In genomic region chr12:119728437-119728730, GRCh38 we compare ENCODE assay signal across 19 cellular contexts.
"Had no signal": no experiment of that assay in that cellular context is flagged by ENCODE, and none has a peak within 500 bp of the region (broad histone marks: within the 10 kb centered on the region; RNA-seq: fewer than 3 reads in every experiment).

No MANE protein-coding gene starts in this region.

- H3K9me3 ChIP-seq: breast epithelium, sigmoid colon, SK-N-SH, testis had no signal

- H3K4me2 ChIP-seq: neural progenitor cell, SK-N-SH had no signal

- H3K27me3 Mint-ChIP-seq: activated naive CD8-positive, alpha-beta T cell treated with anti-CD3 and anti-CD28 coated beads for 36 hours; naive B cell; stimulated activated naive CD8-positive, alpha-beta T cell treated with anti-CD3 and anti-CD28 coated beads, Interleukin-15, amount 100 ng/mL, for 72 hours had no signal

- H3K9me3 Mint-ChIP-seq: activated naive CD8-positive, alpha-beta T cell treated with anti-CD3 and anti-CD28 coated beads for 36 hours; naive B cell; neural progenitor cell; stimulated activated naive CD8-positive, alpha-beta T cell treated with anti-CD3 and anti-CD28 coated beads, Interleukin-15, amount 100 ng/mL, for 72 hours; T-helper 1 cell treated with Interleukin-12 subunit alpha and Interleukin-12 subunit beta and Interleukin-4 antibody, amounts not matched to agents 30 μg/mL and 1 μg/mL, for 36 hours had no signal

- H2AFZ ChIP-seq: neural progenitor cell had no signal

- H3K27me3 ChIP-seq: breast epithelium, neural progenitor cell, sigmoid colon, testis had no signal

- H3K27ac ChIP-seq: breast epithelium, neural progenitor cell, WERI-Rb-1 had no signal

- H3K27ac Mint-ChIP-seq: activated naive CD8-positive, alpha-beta T cell treated with anti-CD3 and anti-CD28 coated beads for 36 hours; neural progenitor cell; T-helper 1 cell treated with Interleukin-12 subunit alpha and Interleukin-12 subunit beta and Interleukin-4 antibody, amounts not matched to agents 30 μg/mL and 1 μg/mL, for 36 hours had no signal

- FAIRE-seq: colon, endometrium had no signal

- H3K4me1 Mint-ChIP-seq: activated naive CD8-positive, alpha-beta T cell treated with anti-CD3 and anti-CD28 coated beads for 36 hours; neural progenitor cell; stimulated activated naive CD8-positive, alpha-beta T cell treated with anti-CD3 and anti-CD28 coated beads, Interleukin-15, amount 100 ng/mL, for 72 hours had no signal

- DNase-seq: activated CD4-positive, alpha-beta T cell treated with anti-CD3 and anti-CD28 coated beads, Interleukin-2, amount 50 U/mL, for 48 hours; activated gamma-delta T cell; activated naive CD8-positive, alpha-beta T cell treated with anti-CD3 and anti-CD28 coated beads for 36 hours; activated T-cell treated with anti-CD3 and anti-CD28 coated beads, Interleukin-2, amount 50 U/mL, for 48 hours; foreskin fibroblast; glutamatergic neuron; left colon; naive B cell; sigmoid colon; SK-N-SH; stimulated activated CD4-positive, alpha-beta T cell treated with anti-CD3 and anti-CD28 coated beads, Interleukin-1b, Interleukin-23, amount 100 ng/mL, for 48 hours; stimulated activated naive CD8-positive, alpha-beta T cell treated with anti-CD3 and anti-CD28 coated beads, Interleukin-15, amount 100 ng/mL, for 72 hours; WERI-Rb-1 had no signal

- H3K36me3 Mint-ChIP-seq: naive B cell had no signal

- H3K9ac ChIP-seq: neural progenitor cell, SK-N-SH had no signal

- H3K4me3 Mint-ChIP-seq: activated naive CD8-positive, alpha-beta T cell treated with anti-CD3 and anti-CD28 coated beads for 36 hours; neural progenitor cell; stimulated activated naive CD8-positive, alpha-beta T cell treated with anti-CD3 and anti-CD28 coated beads, Interleukin-15, amount 100 ng/mL, for 72 hours; T-helper 1 cell treated with Interleukin-12 subunit alpha and Interleukin-12 subunit beta and Interleukin-4 antibody, amounts not matched to agents 30 μg/mL and 1 μg/mL, for 36 hours had no signal

- H3K4me1 ChIP-seq: breast epithelium, neural progenitor cell had no signal
